ENCODE assay signal across 1 cellular context in the genomic region with DNA sequence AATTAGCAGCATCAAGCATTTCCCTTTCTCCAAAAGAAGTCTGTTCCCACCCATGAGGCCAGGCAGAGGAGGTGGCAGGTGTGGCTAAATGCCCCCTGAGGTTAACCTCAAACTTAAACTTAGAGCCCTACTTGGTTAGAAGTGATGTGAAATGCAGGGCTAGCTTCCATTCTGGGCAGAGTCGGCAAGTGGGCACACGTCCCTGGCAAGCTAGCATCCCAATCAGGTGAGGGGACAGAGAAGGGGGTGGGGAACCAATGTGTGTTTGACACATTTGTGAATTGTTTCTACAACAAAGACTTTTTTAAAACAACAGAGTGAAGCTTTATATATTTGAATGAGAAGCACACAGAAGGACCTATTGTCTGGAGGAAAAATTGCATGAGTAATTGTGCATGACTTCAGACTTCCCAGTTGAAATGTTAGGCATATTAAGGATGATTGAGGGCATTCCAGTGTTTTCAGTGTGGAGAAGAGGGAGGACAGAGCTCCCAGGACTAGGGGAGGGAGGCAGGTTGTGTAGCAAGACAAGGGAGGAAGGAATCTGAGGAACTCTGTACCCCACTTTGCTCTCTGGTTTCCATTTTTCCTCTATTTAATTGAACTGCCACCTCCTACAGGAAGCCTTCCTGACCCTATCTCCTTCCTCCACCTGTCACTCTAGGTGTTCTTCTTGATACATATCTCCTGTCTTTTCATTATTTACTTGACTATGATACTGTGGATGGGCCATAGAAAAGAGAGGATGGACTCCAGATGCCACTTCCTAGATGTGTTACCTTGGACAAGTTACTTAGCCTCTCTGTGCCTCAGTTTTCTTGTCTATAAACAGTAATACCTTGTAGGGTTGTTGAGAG.
TF ChIP-seq lines count a peak whose summit lies in the region.

No MANE protein-coding gene starts in this region.

TF ChIP-seq in GM23338, 12 proteins besides CTCF, POLR2A, EP300 and RAD21 (continued from another document):
- TF ChIP-seq, protein P1, sequence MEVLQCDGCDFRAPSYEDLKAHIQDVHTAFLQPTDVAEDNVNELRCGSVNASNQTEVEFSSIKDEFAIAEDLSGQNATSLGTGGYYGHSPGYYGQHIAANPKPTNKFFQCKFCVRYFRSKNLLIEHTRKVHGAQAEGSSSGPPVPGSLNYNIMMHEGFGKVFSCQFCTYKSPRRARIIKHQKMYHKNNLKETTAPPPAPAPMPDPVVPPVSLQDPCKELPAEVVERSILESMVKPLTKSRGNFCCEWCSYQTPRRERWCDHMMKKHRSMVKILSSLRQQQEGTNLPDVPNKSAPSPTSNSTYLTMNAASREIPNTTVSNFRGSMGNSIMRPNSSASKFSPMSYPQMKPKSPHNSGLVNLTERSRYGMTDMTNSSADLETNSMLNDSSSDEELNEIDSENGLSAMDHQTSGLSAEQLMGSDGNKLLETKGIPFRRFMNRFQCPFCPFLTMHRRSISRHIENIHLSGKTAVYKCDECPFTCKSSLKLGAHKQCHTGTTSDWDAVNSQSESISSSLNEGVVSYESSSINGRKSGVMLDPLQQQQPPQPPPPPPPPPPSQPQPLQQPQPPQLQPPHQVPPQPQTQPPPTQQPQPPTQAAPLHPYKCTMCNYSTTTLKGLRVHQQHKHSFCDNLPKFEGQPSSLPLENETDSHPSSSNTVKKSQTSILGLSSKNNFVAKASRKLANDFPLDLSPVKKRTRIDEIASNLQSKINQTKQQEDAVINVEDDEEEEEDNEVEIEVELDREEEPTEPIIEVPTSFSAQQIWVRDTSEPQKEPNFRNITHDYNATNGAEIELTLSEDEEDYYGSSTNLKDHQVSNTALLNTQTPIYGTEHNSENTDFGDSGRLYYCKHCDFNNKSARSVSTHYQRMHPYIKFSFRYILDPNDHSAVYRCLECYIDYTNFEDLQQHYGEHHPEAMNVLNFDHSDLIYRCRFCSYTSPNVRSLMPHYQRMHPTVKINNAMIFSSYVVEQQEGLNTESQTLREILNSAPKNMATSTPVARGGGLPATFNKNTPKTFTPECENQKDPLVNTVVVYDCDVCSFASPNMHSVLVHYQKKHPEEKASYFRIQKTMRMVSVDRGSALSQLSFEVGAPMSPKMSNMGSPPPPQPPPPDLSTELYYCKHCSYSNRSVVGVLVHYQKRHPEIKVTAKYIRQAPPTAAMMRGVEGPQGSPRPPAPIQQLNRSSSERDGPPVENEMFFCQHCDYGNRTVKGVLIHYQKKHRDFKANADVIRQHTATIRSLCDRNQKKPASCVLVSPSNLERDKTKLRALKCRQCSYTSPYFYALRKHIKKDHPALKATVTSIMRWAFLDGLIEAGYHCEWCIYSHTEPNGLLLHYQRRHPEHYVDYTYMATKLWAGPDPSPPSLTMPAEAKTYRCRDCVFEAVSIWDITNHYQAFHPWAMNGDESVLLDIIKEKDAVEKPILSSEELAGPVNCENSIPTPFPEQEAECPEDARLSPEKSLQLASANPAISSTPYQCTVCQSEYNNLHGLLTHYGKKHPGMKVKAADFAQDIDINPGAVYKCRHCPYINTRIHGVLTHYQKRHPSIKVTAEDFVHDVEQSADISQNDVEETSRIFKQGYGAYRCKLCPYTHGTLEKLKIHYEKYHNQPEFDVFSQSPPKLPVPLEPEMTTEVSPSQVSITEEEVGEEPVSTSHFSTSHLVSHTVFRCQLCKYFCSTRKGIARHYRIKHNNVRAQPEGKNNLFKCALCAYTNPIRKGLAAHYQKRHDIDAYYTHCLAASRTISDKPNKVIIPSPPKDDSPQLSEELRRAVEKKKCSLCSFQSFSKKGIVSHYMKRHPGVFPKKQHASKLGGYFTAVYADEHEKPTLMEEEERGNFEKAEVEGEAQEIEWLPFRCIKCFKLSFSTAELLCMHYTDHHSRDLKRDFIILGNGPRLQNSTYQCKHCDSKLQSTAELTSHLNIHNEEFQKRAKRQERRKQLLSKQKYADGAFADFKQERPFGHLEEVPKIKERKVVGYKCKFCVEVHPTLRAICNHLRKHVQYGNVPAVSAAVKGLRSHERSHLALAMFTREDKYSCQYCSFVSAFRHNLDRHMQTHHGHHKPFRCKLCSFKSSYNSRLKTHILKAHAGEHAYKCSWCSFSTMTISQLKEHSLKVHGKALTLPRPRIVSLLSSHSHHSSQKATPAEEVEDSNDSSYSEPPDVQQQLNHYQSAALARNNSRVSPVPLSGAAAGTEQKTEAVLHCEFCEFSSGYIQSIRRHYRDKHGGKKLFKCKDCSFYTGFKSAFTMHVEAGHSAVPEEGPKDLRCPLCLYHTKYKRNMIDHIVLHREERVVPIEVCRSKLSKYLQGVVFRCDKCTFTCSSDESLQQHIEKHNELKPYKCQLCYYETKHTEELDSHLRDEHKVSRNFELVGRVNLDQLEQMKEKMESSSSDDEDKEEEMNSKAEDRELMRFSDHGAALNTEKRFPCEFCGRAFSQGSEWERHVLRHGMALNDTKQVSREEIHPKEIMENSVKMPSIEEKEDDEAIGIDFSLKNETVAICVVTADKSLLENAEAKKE (CRISPR knock-in tag; IDR thresholded peaks at IDR 0.05), result no peak
